1 cellular context compared by ENCODE assay signal in the genomic region with DNA sequence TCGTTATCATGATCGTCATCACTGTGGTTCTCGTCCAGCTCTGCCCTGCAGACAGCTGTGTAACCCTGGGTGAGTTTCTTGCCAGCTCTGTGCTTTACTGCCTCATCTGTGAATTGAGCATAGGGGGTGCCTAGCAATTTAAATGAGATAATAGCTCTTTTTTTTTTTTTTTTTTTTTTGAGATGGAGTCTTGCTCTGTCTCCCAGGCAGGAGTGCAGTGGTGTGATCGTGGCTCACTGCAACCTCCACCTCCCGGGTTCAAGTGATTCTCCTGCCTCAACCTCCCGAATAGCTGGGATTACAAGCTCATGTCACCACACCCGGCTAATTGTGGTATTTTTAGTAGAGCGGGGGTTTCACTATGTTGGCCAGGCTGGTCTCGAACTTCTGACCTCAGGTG.
TF ChIP-seq lines count a peak whose summit lies in the region.

No MANE protein-coding gene starts in this region.

TF ChIP-seq in HEK293, 187 proteins besides CTCF, POLR2A, EP300 and RAD21:
- TF ChIP-seq ZNF664 (tag by site-specific recombination; IDR thresholded peaks at IDR 0.05) = peak; percentile 97
